7 cellular contexts compared by ENCODE assay signal in genomic region chr1:156497078-156497742, GRCh38. TPM values are rescaled to one million over a fixed set of nuclear protein-coding genes. Genes with fewer than 3 reads are reported as not detected.
DNase-seq lines count a peak whose midpoint lies in the region; ATAC-seq and TF ChIP-seq lines count a peak whose summit lies in the region.

No MANE protein-coding gene starts in this region.

- CTCF ChIA-PET in HEK293 (lab: Yijun Ruan, JAX): interaction anchor here (0.9 to 2.3 kb wide), 3 partner anchors 16 to 111 kb away, joined by 3 to 9 read pairs (median 4); no protein-coding TSS in a partner anchor

- POLR2A ChIA-PET in HEK293 (lab: Yijun Ruan, JAX): no interaction called here

- H3K27me3 ChIP-seq in left lung (no peaks in the 10 kb centered on the region), subcutaneous abdominal adipose tissue (ENCODE audit: control insufficient read depth in 5 of 5, insufficient read depth in 4 of 5, low read length in 5 of 5) (no peaks in the 10 kb centered on the region)

- no peak for TF ChIP-seq CTCF in HEK293 (tag by site-specific recombination; IDR thresholded peaks at IDR 0.05)
- TF ChIP-seq CTCF in left lung (IDR thresholded peaks at IDR 0.05): no peak

- no peak overlapping the region for H3K27ac Mint-ChIP-seq in activated T-helper 1 cell treated with anti-CD3 and anti-CD28 coated beads, Interleukin-12 subunit alpha, Interleukin-12 subunit beta, Interleukin-2, Interleukin-4 antibody, amounts not matched to agents 30 ng/mL and 10 ng/mL and 1 ng/mL, durations not matched to agents 14 hours and 24 hours and 36 hours

- peaks cover 71% of the 10 kb centered on the region for H3K4me1 Mint-ChIP-seq in activated T-helper 1 cell treated with anti-CD3 and anti-CD28 coated beads, Interleukin-12 subunit alpha, Interleukin-12 subunit beta, Interleukin-2, Interleukin-4 antibody, amounts not matched to agents 30 ng/mL and 10 ng/mL and 1 ng/mL, durations not matched to agents 14 hours and 24 hours and 36 hours (ENCODE audit: low read depth)

- ATAC-seq in left lung: no peak
- no peak for ATAC-seq in HG03460 (IDR thresholded peaks at IDR 0.05; ENCODE audit: unreplicated experiment)
- no peak for ATAC-seq in GM21825 (IDR thresholded peaks at IDR 0.05; ENCODE audit: unreplicated experiment)

- peaks cover 30% of the 10 kb centered on the region for H3K36me3 Mint-ChIP-seq in activated T-helper 1 cell treated with anti-CD3 and anti-CD28 coated beads, Interleukin-12 subunit alpha, Interleukin-12 subunit beta, Interleukin-2, Interleukin-4 antibody, amounts not matched to agents 30 ng/mL and 10 ng/mL and 1 ng/mL, durations not matched to agents 14 hours and 24 hours and 36 hours (ENCODE audit: low read depth)

- DNase-seq in activated T-helper 1 cell treated with anti-CD3 and anti-CD28 coated beads, Interleukin-12 subunit alpha, Interleukin-12 subunit beta, Interleukin-2, Interleukin-4 antibody, amounts not matched to agents 30 ng/mL and 10 ng/mL and 1 ng/mL, durations not matched to agents 14 hours and 24 hours and 36 hours (ENCODE audit: low spot score): no peak
- DNase-seq in left lung (no peak), NCI-H146 treated with DMSO at 0.1 percent for 48 hours (lab: John Stamatoyannopoulos, UW; ENCODE audit: unreplicated experiment) (no peak)

- H3K4me3 ChIP-seq in HEK293 (ENCODE audit: low read depth, low read length) (no peak overlapping the region), left lung (peak overlapping the region in 1 of 2 donors; percentile 99), subcutaneous abdominal adipose tissue (ENCODE audit: low read depth in 1 of 5, low read length in 5 of 5) (peak overlapping the region in 4 of 5 donors; percentile 42 to 94 (median 74))

- peak overlapping the region; percentile 26 to 66 (median 55) for H3K9ac ChIP-seq in subcutaneous abdominal adipose tissue (ENCODE audit: low read length in 5 of 5)

- H3K9me3 Mint-ChIP-seq in activated T-helper 1 cell treated with anti-CD3 and anti-CD28 coated beads, Interleukin-12 subunit alpha, Interleukin-12 subunit beta, Interleukin-2, Interleukin-4 antibody, amounts not matched to agents 30 ng/mL and 10 ng/mL and 1 ng/mL, durations not matched to agents 14 hours and 24 hours and 36 hours: no peaks in the 10 kb centered on the region

- no peaks in the 10 kb centered on the region for H3K27me3 Mint-ChIP-seq in activated T-helper 1 cell treated with anti-CD3 and anti-CD28 coated beads, Interleukin-12 subunit alpha, Interleukin-12 subunit beta, Interleukin-2, Interleukin-4 antibody, amounts not matched to agents 30 ng/mL and 10 ng/mL and 1 ng/mL, durations not matched to agents 14 hours and 24 hours and 36 hours (ENCODE audit: insufficient read depth)

- peak overlapping the region; percentile 30 for H3K4me3 Mint-ChIP-seq in activated T-helper 1 cell treated with anti-CD3 and anti-CD28 coated beads, Interleukin-12 subunit alpha, Interleukin-12 subunit beta, Interleukin-2, Interleukin-4 antibody, amounts not matched to agents 30 ng/mL and 10 ng/mL and 1 ng/mL, durations not matched to agents 14 hours and 24 hours and 36 hours

- intact Hi-C loops in activated T-helper 1 cell treated with anti-CD3 and anti-CD28 coated beads, Interleukin-12 subunit alpha, Interleukin-12 subunit beta, Interleukin-2, Interleukin-4 antibody, amounts not matched to agents 30 ng/mL and 10 ng/mL and 1 ng/mL, durations not matched to agents 14 hours and 24 hours and 36 hours (cut with micrococcal nuclease): no loop called here
- intact Hi-C loops in left lung (cut with DNase I): no loop called here

- H3K36me3 ChIP-seq in HEK293 (ENCODE audit: control insufficient read depth in 2 of 2, insufficient read depth in 1 of 2, low read length in 2 of 2): peaks cover 0 to 9% of the 10 kb centered on the region in 2 experiments; a peak in 1 of 3 replicates
- no peaks in the 10 kb centered on the region for H3K36me3 ChIP-seq in left lung
- peaks cover 0 to 5% (median 0%) of the 10 kb centered on the region in 5 donors for H3K36me3 ChIP-seq in subcutaneous abdominal adipose tissue (ENCODE audit: control insufficient read depth in 5 of 5, insufficient read depth in 5 of 5, low read length in 5 of 5)

- H3K9me3 ChIP-seq in HEK293 (ENCODE audit: control insufficient read depth, insufficient read depth, low read depth, low read length): no peaks in the 10 kb centered on the region
- no peaks in the 10 kb centered on the region for H3K9me3 ChIP-seq in left lung
- no peaks in the 10 kb centered on the region for H3K9me3 ChIP-seq in subcutaneous abdominal adipose tissue (ENCODE audit: control insufficient read depth in 5 of 5, low read length in 5 of 5)

- H3K27ac ChIP-seq in HEK293 (ENCODE audit: extremely low read depth, low read depth, low read length) (no peak overlapping the region), left lung (peak overlapping the region; percentile 27 to 48), subcutaneous abdominal adipose tissue (ENCODE audit: low read depth, low read length) (peak overlapping the region; percentile 92)

- H3K4me1 ChIP-seq in HEK293 (ENCODE audit: control insufficient read depth, insufficient read depth, low read length) (peaks cover 9% of the 10 kb centered on the region), left lung (peaks cover 67 to 82% of the 10 kb centered on the region in 2 donors), subcutaneous abdominal adipose tissue (ENCODE audit: control insufficient read depth in 5 of 5, insufficient read depth in 5 of 5, low read length in 5 of 5) (peaks cover 47 to 88% (median 83%) of the 10 kb centered on the region in 5 donors)

TF ChIP-seq in HEK293, 187 proteins besides CTCF, POLR2A, EP300 and RAD21:
- TF ChIP-seq IKZF3 (tag by site-specific recombination; IDR thresholded peaks at IDR 0.05): 0 out of 2 replicates have a peak, but pooled peaks have one; percentile 1
- TF ChIP-seq ZEB2 (tag by site-specific recombination; IDR thresholded peaks at IDR 0.05): no peak

RNA-seq across cellular contexts. Expression of gene MEF2D, which starts 3.4 kb away (rescaled TPM):
- 36.3 and 37.0 TPM in 2 replicates for total RNA-seq in activated T-helper 1 cell treated with anti-CD3 and anti-CD28 coated beads, Interleukin-12 subunit alpha, Interleukin-12 subunit beta, Interleukin-2, Interleukin-4 antibody, amounts not matched to agents 30 ng/mL and 10 ng/mL and 1 ng/mL, durations not matched to agents 14 hours and 24 hours and 36 hours
- total RNA-seq in left lung: 10 to 100 TPM; 45.4 to 52.8 TPM
